In the genomic region with DNA sequence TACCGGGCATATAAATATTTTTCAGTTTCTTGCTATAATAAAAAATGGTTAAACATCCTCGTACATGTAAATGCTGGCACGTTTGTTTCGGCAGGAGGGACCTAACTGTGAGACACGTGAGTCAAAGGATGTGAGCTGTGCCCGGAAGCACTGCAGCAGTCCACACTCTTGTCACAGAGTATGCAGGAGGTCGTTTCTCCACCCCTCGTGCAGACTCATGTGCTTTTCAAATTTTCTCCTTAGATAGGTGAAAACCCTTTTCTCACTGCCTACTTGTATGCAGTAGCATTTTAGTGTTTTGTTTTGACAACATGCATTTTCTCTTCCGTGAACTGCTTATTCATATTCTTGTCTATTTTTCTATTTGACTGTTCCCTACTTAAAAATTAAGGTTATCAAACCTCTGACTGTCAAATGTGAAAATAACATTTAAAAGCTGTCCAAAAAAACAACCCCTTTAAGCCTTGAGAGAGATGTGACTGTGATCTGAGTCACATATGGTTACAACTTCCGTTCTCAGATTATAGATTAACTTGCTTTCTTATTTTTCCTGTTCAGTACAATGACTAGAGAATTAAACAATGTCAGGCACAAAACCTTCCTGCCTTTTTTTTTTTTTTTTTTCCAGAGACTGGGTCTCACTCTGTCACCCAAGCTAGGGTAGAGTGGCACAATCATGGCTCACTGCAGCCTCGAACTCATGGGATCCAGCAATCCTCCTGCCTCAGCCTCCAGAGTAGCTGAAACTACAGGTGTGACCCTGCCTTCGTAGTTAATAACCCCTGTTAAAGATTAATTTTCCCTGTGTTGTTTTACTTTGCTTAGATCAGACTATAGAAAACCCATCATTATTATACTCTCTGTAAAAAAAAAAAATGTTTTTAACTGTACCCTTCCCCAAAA, we compare ENCODE assay signal across 2 cellular contexts.
TF ChIP-seq lines count a peak whose summit lies in the region.

No MANE protein-coding gene starts in this region.

TF ChIP-seq in A549, 52 proteins besides CTCF, POLR2A, EP300 and RAD21:
- no peak for TF ChIP-seq FOSL2 (IDR thresholded peaks at IDR 0.05)
- 0 out of 2 replicates have a peak, but pooled peaks have one; percentile 18 for TF ChIP-seq FOSL2 (CRISPR knock-in tag; IDR thresholded peaks at IDR 0.05)
- TF ChIP-seq HOXA7 (CRISPR knock-in tag; IDR thresholded peaks at IDR 0.05) = no peak
- TF ChIP-seq, protein P1, sequence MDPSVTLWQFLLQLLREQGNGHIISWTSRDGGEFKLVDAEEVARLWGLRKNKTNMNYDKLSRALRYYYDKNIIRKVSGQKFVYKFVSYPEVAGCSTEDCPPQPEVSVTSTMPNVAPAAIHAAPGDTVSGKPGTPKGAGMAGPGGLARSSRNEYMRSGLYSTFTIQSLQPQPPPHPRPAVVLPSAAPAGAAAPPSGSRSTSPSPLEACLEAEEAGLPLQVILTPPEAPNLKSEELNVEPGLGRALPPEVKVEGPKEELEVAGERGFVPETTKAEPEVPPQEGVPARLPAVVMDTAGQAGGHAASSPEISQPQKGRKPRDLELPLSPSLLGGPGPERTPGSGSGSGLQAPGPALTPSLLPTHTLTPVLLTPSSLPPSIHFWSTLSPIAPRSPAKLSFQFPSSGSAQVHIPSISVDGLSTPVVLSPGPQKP (IDR thresholded peaks at IDR 0.05; ENCODE audit: low read depth, low read length) = 0 out of 2 replicates have a peak, but pooled peaks have one; percentile 57
TF ChIP-seq in A549: peak in this region for 2.

TF ChIP-seq in HepG2, 621 proteins besides CTCF, POLR2A, EP300 and RAD21:
- TF ChIP-seq ZNF292 (CRISPR knock-in tag; IDR thresholded peaks at IDR 0.05; ENCODE audit: borderline replicate concordance, low read depth) (no peak), ZNF770 (CRISPR knock-in tag; IDR thresholded peaks at IDR 0.05) (0 out of 2 replicates have a peak, but pooled peaks have one; percentile 19), KLF11 (CRISPR knock-in tag; IDR thresholded peaks at IDR 0.05) (no peak), ZNF7 (CRISPR knock-in tag; IDR thresholded peaks at IDR 0.05) (peak; percentile 46; the same call in 1 of the 2 replicates), ZFP82 (CRISPR knock-in tag; IDR thresholded peaks at IDR 0.05; ENCODE audit: borderline replicate concordance) (no peak), ZNF530 (CRISPR knock-in tag; IDR thresholded peaks at IDR 0.05; ENCODE audit: low read depth) (no peak)
TF ChIP-seq in HepG2: peak in this region for 2.
